ENCODE assay signal across 17 cellular contexts in the genomic region with DNA sequence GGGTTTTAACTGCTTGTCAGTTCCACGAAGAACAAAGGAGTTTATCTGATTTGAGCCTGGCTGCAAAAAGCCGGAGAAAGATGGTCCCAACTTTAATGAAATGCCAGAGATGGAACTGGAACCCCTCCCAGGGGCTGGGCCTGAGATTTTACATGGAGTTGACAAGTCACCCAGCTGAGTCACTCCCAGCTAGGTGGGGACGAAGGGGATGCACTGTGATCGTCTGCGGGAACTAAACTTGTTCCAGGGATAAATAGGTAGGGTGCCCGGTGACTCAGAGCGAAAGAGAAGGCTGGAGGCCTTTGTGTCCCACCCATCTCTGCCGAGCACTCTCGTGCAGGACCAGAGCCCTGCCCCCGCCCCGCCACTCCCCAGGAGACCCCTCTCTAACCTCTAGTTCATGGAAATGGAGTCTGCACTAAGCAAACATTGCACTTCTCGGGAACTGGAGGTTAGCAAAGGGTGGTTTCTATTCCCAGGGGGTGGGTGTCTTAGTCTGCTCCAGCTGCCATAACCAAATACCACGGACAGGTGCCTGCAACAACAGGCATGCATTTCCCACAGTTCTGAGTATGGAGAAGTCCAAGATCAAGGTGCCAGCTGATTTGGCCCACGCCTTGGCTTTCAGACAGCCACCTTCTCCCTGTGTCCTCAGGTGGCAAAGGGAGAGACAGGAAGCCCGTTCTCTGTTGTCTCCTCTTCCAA.
A peak's percentile ranks its signal among the peaks of the same experiment; 100 is the strongest.
DNase-seq lines count a peak whose midpoint lies in the region; ATAC-seq and TF ChIP-seq lines count a peak whose summit lies in the region.
"Had no signal": no experiment of that assay in that cellular context is flagged by ENCODE, and none has a peak within 500 bp of the region (broad histone marks: within the 10 kb centered on the region; RNA-seq: fewer than 3 reads in every experiment).

No MANE protein-coding gene starts in this region.

- TF ChIP-seq POLR2A in HCT116 (IDR thresholded peaks at IDR 0.05; ENCODE audit: borderline replicate concordance, extremely low read depth, insufficient read depth, insufficient read length): no peak
- TF ChIP-seq POLR2A in stomach (IDR thresholded peaks at IDR 0.05): no peak
- TF ChIP-seq POLR2A in sigmoid colon (IDR thresholded peaks at IDR 0.05): no peak

- H3K27me3 ChIP-seq in HCT116 (ENCODE audit: insufficient read depth, low read length) (no peaks in the 10 kb centered on the region), stomach (peaks cover 0 to 62% (median 4%) of the 10 kb centered on the region in 3 donors), sigmoid colon (peaks cover 0 to 38% (median 18%) of the 10 kb centered on the region in 3 donors)
- H3K27me3 ChIP-seq in CD4-positive, alpha-beta memory T cell (ENCODE audit: insufficient read depth, low read length): peaks cover 12% of the 10 kb centered on the region

- no TSS peak for BruUV-seq in HCT116 (replicated peaks; lab: Mats Ljungman, UMichigan)

- ATAC-seq in HCT116: peak; percentile 79
- ATAC-seq: activated CD8-positive, alpha-beta memory T cell treated with anti-CD3 and anti-CD28 coated beads, Interleukin-2, amount 10 ng/mL, durations not matched to agents 7 days and 5 days; natural killer cell treated with Interleukin-12 subunit alpha and Interleukin-12 subunit beta and Interleukin-15 and Interleukin-18, amount 100 ng/mL, for 72 hours; sciatic nerve; SK-N-SH treated with all-trans-retinoic acid at 6 μM for 48 hours had no signal

- RAD21 ChIA-PET in HCT116 (lab: Charles Lee; ENCODE audit: low non-redundant PET in 1 of 2, low total read pairs in 2 of 2, uncharacterized antibody in 2 of 2, unreplicated experiment in 2 of 2): no interaction called here

- peaks cover 0 to 2% (median 0%) of the 10 kb centered on the region in 4 donors for H3K4me1 Mint-ChIP-seq in CD4-positive, alpha-beta memory T cell
- H3K4me1 Mint-ChIP-seq: activated CD8-positive, alpha-beta memory T cell treated with anti-CD3 and anti-CD28 coated beads, Interleukin-2, amount 10 ng/mL, durations not matched to agents 7 days and 5 days; central memory CD8-positive, alpha-beta T cell had no signal

- peak overlapping the region; percentile 34 for H3K4me2 ChIP-seq in HCT116 (ENCODE audit: low read length)

- TF ChIP-seq CTCF in HCT116 (IDR thresholded peaks at IDR 0.05 in 2 of 3, conservative IDR thresholded peaks at IDR 0.05 in 1 of 3; ENCODE audit: borderline replicate concordance in 1 of 3, insufficient read depth in 1 of 3, low read depth in 2 of 3, low read length in 2 of 3): no peak
- no peak for TF ChIP-seq CTCF in epithelial cell of esophagus (IDR thresholded peaks at IDR 0.05; ENCODE audit: insufficient read depth, low read depth, low read length, missing control alignments)
- TF ChIP-seq CTCF in stomach (IDR thresholded peaks at IDR 0.05): no peak
- TF ChIP-seq CTCF in sigmoid colon (IDR thresholded peaks at IDR 0.05): no peak

- H3K36me3 Mint-ChIP-seq in CD4-positive, alpha-beta memory T cell: no peaks in the 10 kb centered on the region
- H3K36me3 Mint-ChIP-seq: activated CD8-positive, alpha-beta memory T cell treated with anti-CD3 and anti-CD28 coated beads, Interleukin-2, amount 10 ng/mL, durations not matched to agents 7 days and 5 days; natural killer cell treated with Interleukin-12 subunit alpha and Interleukin-12 subunit beta and Interleukin-15 and Interleukin-18, amount 100 ng/mL, for 72 hours had no signal

- H3K27ac ChIP-seq in HCT116 (ENCODE audit: low read depth, low read length): peak overlapping the region; percentile 34; the same call in 1 of the 2 replicates
- peak overlapping the region in 1 of 5 donors; percentile 16 for H3K27ac ChIP-seq in stomach
- no peak overlapping the region for H3K27ac ChIP-seq in sigmoid colon
- no peak overlapping the region for H3K27ac ChIP-seq in CD4-positive, alpha-beta memory T cell (ENCODE audit: low read depth, low read length)
- H3K27ac ChIP-seq: left ventricle myocardium inferior, VCaP had no signal

- H3K27ac Mint-ChIP-seq in CD4-positive, alpha-beta memory T cell: no peak overlapping the region
- H3K27ac Mint-ChIP-seq: activated CD8-positive, alpha-beta memory T cell treated with anti-CD3 and anti-CD28 coated beads, Interleukin-2, amount 10 ng/mL, durations not matched to agents 7 days and 5 days; natural killer cell treated with Interleukin-12 subunit alpha and Interleukin-12 subunit beta and Interleukin-15 and Interleukin-18, amount 100 ng/mL, for 72 hours had no signal

- no peak for TF ChIP-seq RAD21 in HCT116 (IDR thresholded peaks at IDR 0.05; ENCODE audit: low read depth)

- H3K79me2 ChIP-seq in HCT116 (ENCODE audit: insufficient read depth, low read length): no peaks in the 10 kb centered on the region

- no peak overlapping the region for H2AFZ ChIP-seq in HCT116 (ENCODE audit: low read depth, low read length, poor library complexity, severe bottlenecking)

- peaks cover 23 to 45% of the 10 kb centered on the region in 2 experiments for H3K4me1 ChIP-seq in HCT116 (ENCODE audit: control insufficient read depth in 1 of 2, insufficient read depth in 2 of 2, low read length in 2 of 2)
- H3K4me1 ChIP-seq in stomach: peaks cover 0 to 22% (median 16%) of the 10 kb centered on the region in 4 donors
- peaks cover 0 to 19% (median 9%) of the 10 kb centered on the region in 4 donors for H3K4me1 ChIP-seq in sigmoid colon
- H3K4me1 ChIP-seq in CD4-positive, alpha-beta memory T cell (ENCODE audit: insufficient read depth, low read length): no peaks in the 10 kb centered on the region

- H3K36me3 ChIP-seq in HCT116 (ENCODE audit: control insufficient read depth in 1 of 2, insufficient read depth in 2 of 2, low read length in 2 of 2) (no peaks in the 10 kb centered on the region), stomach (no peaks in the 10 kb centered on the region), sigmoid colon (no peaks in the 10 kb centered on the region)
- no peaks in the 10 kb centered on the region for H3K36me3 ChIP-seq in CD4-positive, alpha-beta memory T cell (ENCODE audit: insufficient read depth, low read length)
- H3K36me3 ChIP-seq: left ventricle myocardium inferior had no signal

- peaks cover 22 to 31% of the 10 kb centered on the region in 2 donors for H3K27me3 Mint-ChIP-seq in CD4-positive, alpha-beta memory T cell

- peak; percentile 50 for DNase-seq in HCT116 (ENCODE audit: low read depth, low spot score)
- DNase-seq in NCI-H2171 treated with DMSO at 0.1 percent for 48 hours (lab: John Stamatoyannopoulos, UW): peak; percentile 65
- DNase-seq in epithelial cell of esophagus (ENCODE audit: low read depth): peak; percentile 73
- DNase-seq in stomach: peak; percentile 30
- no peak for DNase-seq in COLO668 (lab: John Stamatoyannopoulos, UW; ENCODE audit: unreplicated experiment)
- DNase-seq in sigmoid colon: no peak
- no peak for DNase-seq in CD4-positive, alpha-beta memory T cell
- DNase-seq: activated CD8-positive, alpha-beta memory T cell treated with anti-CD3 and anti-CD28 coated beads, Interleukin-2, amount 10 ng/mL, durations not matched to agents 7 days and 5 days; activated naive CD4-positive, alpha-beta T cell treated with anti-CD3 and anti-CD28 coated beads, Interleukin-2, amount 50 U/mL, for 16 hours; left ventricle myocardium inferior; NCI-H1694 had no signal

- intact Hi-C loops in HCT116 (cut with micrococcal nuclease) (loop anchor here (1.0 kb wide), 1 partner anchor 197 kb away; no protein-coding TSS in a partner anchor), stomach (cut with DNase I; ENCODE audit: low total_unique reads) (no loop called here), sigmoid colon (cut with DNase I) (no loop called here)
- intact Hi-C loops in CD4-positive, alpha-beta memory T cell (cut with micrococcal nuclease): no loop called here

- TF ChIP-seq EP300 in stomach (IDR thresholded peaks at IDR 0.05) (no peak), sigmoid colon (IDR thresholded peaks at IDR 0.05) (no peak)

- WGBS in stomach, 5 donors: 44 to 66% (median 62%) methylated on average over 15 of the region's 15 CpGs
- 55 to 64% methylated on average over 15 of the region's 15 CpGs for WGBS in sigmoid colon, 2 donors

- H3K4me3 ChIP-seq in HCT116 (replicated peaks in 1 of 2; ENCODE audit: low read depth in 1 of 2, low read length in 2 of 2) (no peak overlapping the region), epithelial cell of esophagus (ENCODE audit: low read length) (peak overlapping the region; percentile 32), stomach (no peak overlapping the region), sigmoid colon (no peak overlapping the region)
- no peak overlapping the region for H3K4me3 ChIP-seq in CD4-positive, alpha-beta memory T cell (ENCODE audit: low read length in 2 of 2)

- H3K4me3 Mint-ChIP-seq in CD4-positive, alpha-beta memory T cell: no peak overlapping the region
- H3K4me3 Mint-ChIP-seq: activated CD8-positive, alpha-beta memory T cell treated with anti-CD3 and anti-CD28 coated beads, Interleukin-2, amount 10 ng/mL, durations not matched to agents 7 days and 5 days; central memory CD8-positive, alpha-beta T cell; natural killer cell treated with Interleukin-12 subunit alpha and Interleukin-12 subunit beta and Interleukin-15 and Interleukin-18, amount 100 ng/mL, for 72 hours had no signal

- H3K9me3 Mint-ChIP-seq in CD4-positive, alpha-beta memory T cell: no peaks in the 10 kb centered on the region
- H3K9me3 Mint-ChIP-seq: central memory CD8-positive, alpha-beta T cell; natural killer cell treated with Interleukin-12 subunit alpha and Interleukin-12 subunit beta and Interleukin-15 and Interleukin-18, amount 100 ng/mL, for 72 hours had no signal

- H4K20me1 ChIP-seq in HCT116 (ENCODE audit: insufficient read depth): no peaks in the 10 kb centered on the region

- POLR2A ChIA-PET in HCT116 (lab: Charles Lee): interaction anchor here (1.0 kb wide), 1 partner anchor 12 kb away, joined by 3 read pairs; no protein-coding TSS in a partner anchor
- POLR2A ChIA-PET in CD4-positive, alpha-beta memory T cell (lab: Charles Lee; ENCODE audit: partially characterized antibody): no interaction called here

- H3K9me3 ChIP-seq in HCT116 (ENCODE audit: control insufficient read depth in 1 of 2, insufficient read depth in 1 of 2, low read depth in 1 of 2, low read length in 2 of 2) (no peaks in the 10 kb centered on the region), stomach (no peaks in the 10 kb centered on the region), sigmoid colon (no peaks in the 10 kb centered on the region)
- no peaks in the 10 kb centered on the region for H3K9me3 ChIP-seq in CD4-positive, alpha-beta memory T cell (ENCODE audit: control insufficient read depth in 1 of 2, low read length in 2 of 2)
- H3K9me3 ChIP-seq: heart right ventricle, left ventricle myocardium inferior had no signal

- 0 out of 2 replicates have a peak overlapping the region, but pooled peaks have one; percentile 23 for H3K9ac ChIP-seq in HCT116 (ENCODE audit: low read length)

- CTCF ChIA-PET in HCT116 (lab: Charles Lee): no interaction called here
- CTCF ChIA-PET in CD4-positive, alpha-beta memory T cell (lab: Charles Lee; ENCODE audit: partially characterized antibody): no interaction called here

- H3K9me2 ChIP-seq in HCT116 (ENCODE audit: insufficient read depth): no peaks in the 10 kb centered on the region

TF ChIP-seq in HCT116, 20 proteins besides CTCF, POLR2A, EP300 and RAD21 (continues in another document):
- TF ChIP-seq EZH2phosphoT487 (IDR thresholded peaks at IDR 0.05; ENCODE audit: borderline replicate concordance): no peak
- TF ChIP-seq TCF7L2 (IDR thresholded peaks at IDR 0.05; ENCODE audit: borderline replicate concordance, extremely low read depth, insufficient read depth, insufficient read length): no peak

Comparison
In these comparisons a context has a peak if more than half of its experiments do, and no peak if none do; other contexts are left out.
1. DNase-seq: peak in HCT116 (single experiment), NCI-H2171 treated with DMSO at 0.1 percent for 48 hours (single experiment), epithelial cell of esophagus (single experiment) and stomach (single experiment); none in COLO668 (single experiment), sigmoid colon (single experiment) and CD4-positive, alpha-beta memory T cell (0 of 5).